ENCODE assay signal across 25 cellular contexts in the genomic region with DNA sequence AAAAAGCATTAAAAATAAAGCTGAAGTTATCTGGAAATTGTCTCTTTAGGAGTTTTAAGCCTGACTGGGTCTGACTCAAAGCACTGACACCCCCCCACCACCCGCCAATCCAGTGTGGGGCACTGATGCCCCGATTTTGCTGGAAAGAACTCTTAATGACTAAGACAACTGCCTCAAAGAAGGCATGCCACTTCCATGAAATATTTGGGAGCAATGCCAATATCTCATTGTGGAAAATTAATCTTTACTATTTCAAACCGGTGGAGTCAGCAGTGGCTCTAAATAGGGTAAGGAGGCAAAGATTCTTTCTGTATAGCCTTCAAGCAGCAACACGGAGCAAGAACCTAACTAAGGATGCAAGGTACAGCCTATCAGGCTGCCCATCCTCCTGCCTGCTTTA.
A peak's percentile ranks its signal among the peaks of the same experiment; 100 is the strongest.
DNase-seq lines count a peak whose midpoint lies in the region; ATAC-seq and TF ChIP-seq lines count a peak whose summit lies in the region.
"Had no signal": no experiment of that assay in that cellular context is flagged by ENCODE, and none has a peak within 500 bp of the region (broad histone marks: within the 10 kb centered on the region; RNA-seq: fewer than 3 reads in every experiment).

No MANE protein-coding gene starts in this region.

- H3K9me3 ChIP-seq in Loucy (ENCODE audit: insufficient read depth, low read depth, low read length), result no peaks in the 10 kb centered on the region
- H3K9me3 ChIP-seq: ovary, Peyer's patch, SJSA1 had no signal

- no peak for ATAC-seq in HG02678 (IDR thresholded peaks at IDR 0.05; ENCODE audit: unreplicated experiment)
- ATAC-seq in GM21576 (IDR thresholded peaks at IDR 0.05; ENCODE audit: unreplicated experiment), result no peak
- no peak for ATAC-seq in HG03457 (IDR thresholded peaks at IDR 0.05; ENCODE audit: unreplicated experiment)
- ATAC-seq: activated CD4-positive, alpha-beta T cell treated with anti-CD3 and anti-CD28 coated beads for 36 hours; foreskin keratinocyte; left lobe of liver; natural killer cell; stimulated activated effector memory CD8-positive, alpha-beta T cell treated with anti-CD3 and anti-CD28 coated beads, Interleukin-12 subunit alpha, Interleukin-12 subunit beta, amount 100 ng/mL, for 72 hours had no signal

- peaks cover 8% of the 10 kb centered on the region for H3K4me1 ChIP-seq in Loucy (ENCODE audit: insufficient read depth, low read length, poor library complexity, severe bottlenecking)
- H3K4me1 ChIP-seq: foreskin keratinocyte, SJSA1 had no signal

- no peaks in the 10 kb centered on the region for H3K27me3 ChIP-seq in Loucy (ENCODE audit: insufficient read depth, low read length, poor library complexity, severe bottlenecking)
- H3K27me3 ChIP-seq: foreskin keratinocyte, ovary, Peyer's patch, SJSA1 had no signal

- no peak overlapping the region for H3K9ac ChIP-seq in Loucy (ENCODE audit: low read depth, low read length, poor library complexity, severe bottlenecking)

- peak overlapping the region; percentile 3 for H3K4me2 ChIP-seq in Loucy (ENCODE audit: low read depth, low read length, poor library complexity, severe bottlenecking)

- H3K4me3 ChIP-seq in Loucy (ENCODE audit: low read length, poor library complexity, severe bottlenecking), result no peak overlapping the region
- H3K4me3 ChIP-seq: ovary, Peyer's patch, SJSA1 had no signal

- H3F3A ChIP-seq in Loucy (ENCODE audit: low read depth), result no peaks in the 10 kb centered on the region

- no peak overlapping the region for H2AFZ ChIP-seq in Loucy (ENCODE audit: low read length)

- peak; percentile 20 for DNase-seq in AG08395 (ENCODE audit: low spot score)
- DNase-seq in astrocyte of the hippocampus (ENCODE audit: low read depth, low spot score), result peak; percentile 15
- DNase-seq in glomerular visceral epithelial cell (ENCODE audit: extremely low spot score), result peak; percentile 71
- DNase-seq in GF-D8 (lab: John Stamatoyannopoulos, UW), result no peak
- DNase-seq: activated CD4-positive, alpha-beta T cell treated with anti-CD3 and anti-CD28 coated beads for 36 hours; activated CD8-positive, alpha-beta memory T cell treated with anti-CD3 and anti-CD28 coated beads for 24 hours; activated T-cell treated with anti-CD3 and anti-CD28 coated beads, Interleukin-2, amount 50 U/mL, for 1 hour; HCEC 1CT; MM.1S; natural killer cell; NCI-H1417; NCI-H2107; NCI-H446 treated with DMSO at 0.1 percent for 48 hours; NK-92 treated with Interleukin-12 subunit alpha and Interleukin-12 subunit beta, amount 100 ng/mL, for 24 hours; ovary; Peyer's patch; stimulated activated CD4-positive, alpha-beta T cell treated with anti-CD3 and anti-CD28 coated beads, Interleukin-2, amount 100 ng/mL, for 48 hours had no signal

- no peaks in the 10 kb centered on the region for H3K36me3 ChIP-seq in Loucy (ENCODE audit: insufficient read depth, low read length)
- H3K36me3 ChIP-seq: ovary, SJSA1 had no signal

- H3K9me2 ChIP-seq in Loucy (replicated peaks; ENCODE audit: low read depth, low read length), result no peaks in the 10 kb centered on the region

- TF ChIP-seq CTCF in Loucy (conservative IDR thresholded peaks at IDR 0.05; ENCODE audit: low read length), result no peak

- peaks cover 28% of the 10 kb centered on the region for H3K79me2 ChIP-seq in Loucy (ENCODE audit: insufficient read depth, low read length)

- no peaks in the 10 kb centered on the region for H4K20me1 ChIP-seq in Loucy (ENCODE audit: insufficient read depth, low read length, poor library complexity, severe bottlenecking)
